Comparison of ENCODE assay signal across 23 cellular contexts in genomic region chr1:86470859-86471258, GRCh38. TPM values are rescaled to one million over a fixed set of nuclear protein-coding genes. Genes with fewer than 3 reads are reported as not detected.
DNase-seq lines count a peak whose midpoint lies in the region; ATAC-seq and TF ChIP-seq lines count a peak whose summit lies in the region.
"Had no signal": no experiment of that assay in that cellular context is flagged by ENCODE, and none has a peak within 500 bp of the region (broad histone marks: within the 10 kb centered on the region; RNA-seq: fewer than 3 reads in every experiment).

No MANE protein-coding gene starts in this region.

- H3K9me3 Mint-ChIP-seq in activated B cell treated with CpG ODN at 0.5 μM for 24 hours, result no peaks in the 10 kb centered on the region
- H3K9me3 Mint-ChIP-seq: activated CD4-positive, alpha-beta memory T cell treated with anti-CD3 and anti-CD28 coated beads, Interleukin-2, amount 10 ng/mL, durations not matched to agents 7 days and 5 days; activated naive CD8-positive, alpha-beta T cell treated with anti-CD3 and anti-CD28 coated beads, Interleukin-2, amount 10 ng/mL, durations not matched to agents 7 days and 5 days; activated T-cell treated with anti-CD3 and anti-CD28 coated beads, Interleukin-2, amount 50 U/mL, for 72 hours; CD8-positive, alpha-beta T cell; T-cell had no signal

- no peak overlapping the region for H3K4me3 ChIP-seq in GM12864 (ENCODE audit: low read depth, low read length)
- no peak overlapping the region for H3K4me3 ChIP-seq in osteoblast (ENCODE audit: insufficient read depth, low read length)
- H3K4me3 ChIP-seq: mucosa of descending colon had no signal

- H3K9me3 ChIP-seq in osteoblast (ENCODE audit: low read depth, low read length), result no peaks in the 10 kb centered on the region
- H3K9me3 ChIP-seq: mucosa of descending colon had no signal

- peaks cover 6% of the 10 kb centered on the region for H3K4me1 ChIP-seq in osteoblast (ENCODE audit: insufficient read depth, low read length)

- TF ChIP-seq CTCF in GM12864 (IDR thresholded peaks at IDR 0.05; ENCODE audit: low read depth, low read length, missing control alignments), result no peak
- TF ChIP-seq CTCF in activated B cell treated with CpG ODN at 0.5 μM for 24 hours (IDR thresholded peaks at IDR 0.05), result no peak
- TF ChIP-seq CTCF in osteoblast (IDR thresholded peaks at IDR 0.05; ENCODE audit: extremely low read depth, low read depth, low read length), result no peak

- POLR2A ChIA-PET in activated B cell treated with CpG ODN at 0.5 μM for 24 hours (lab: Charles Lee), result interaction anchor here (0.6 kb wide), 1 partner anchor 420 kb away, joined by 3 read pairs; no protein-coding TSS in a partner anchor

- peak overlapping the region; percentile 6 for H3K27ac Mint-ChIP-seq in activated B cell treated with CpG ODN at 0.5 μM for 24 hours
- H3K27ac Mint-ChIP-seq: activated CD4-positive, alpha-beta memory T cell treated with anti-CD3 and anti-CD28 coated beads, Interleukin-2, amount 10 ng/mL, durations not matched to agents 7 days and 5 days; activated naive CD8-positive, alpha-beta T cell treated with anti-CD3 and anti-CD28 coated beads, Interleukin-2, amount 10 ng/mL, durations not matched to agents 7 days and 5 days; activated T-cell treated with anti-CD3 and anti-CD28 coated beads, Interleukin-2, amount 50 U/mL, for 72 hours; CD8-positive, alpha-beta T cell; T-cell had no signal

- peak; percentile 46 for ATAC-seq in GM19328 (IDR thresholded peaks at IDR 0.05; ENCODE audit: unreplicated experiment)
- ATAC-seq in HG02852 (IDR thresholded peaks at IDR 0.05; ENCODE audit: unreplicated experiment), result peak; percentile 60
- ATAC-seq in activated B cell treated with CpG ODN at 0.5 μM for 24 hours (ENCODE audit: low read depth), result peak; percentile 56
- no peak for ATAC-seq in Right ventricle myocardium inferior
- ATAC-seq: activated T-cell treated with anti-CD3 and anti-CD28 coated beads, Interleukin-2, amount 50 U/mL, for 72 hours; CD8-positive, alpha-beta T cell; left colon; mucosa of descending colon; right cardiac atrium; T-cell had no signal

- H3K4me3 Mint-ChIP-seq in activated B cell treated with CpG ODN at 0.5 μM for 24 hours, result no peak overlapping the region
- H3K4me3 Mint-ChIP-seq: activated CD4-positive, alpha-beta memory T cell treated with anti-CD3 and anti-CD28 coated beads, Interleukin-2, amount 10 ng/mL, durations not matched to agents 7 days and 5 days; activated naive CD8-positive, alpha-beta T cell treated with anti-CD3 and anti-CD28 coated beads, Interleukin-2, amount 10 ng/mL, durations not matched to agents 7 days and 5 days; activated T-cell treated with anti-CD3 and anti-CD28 coated beads, Interleukin-2, amount 50 U/mL, for 72 hours; CD8-positive, alpha-beta T cell; T-cell had no signal

- no peaks in the 10 kb centered on the region for H3K27me3 ChIP-seq in osteoblast (ENCODE audit: insufficient read depth, low read length)

- peak; percentile 8 for DNase-seq in GM12864 (ENCODE audit: low read depth)
- DNase-seq in activated B cell treated with CpG ODN at 0.5 μM for 24 hours, result no peak
- DNase-seq in osteoblast (ENCODE audit: insufficient read length, low spot score, missing footprints), result no peak
- no peak for DNase-seq in CD1c-positive myeloid dendritic cell (ENCODE audit: extremely low spot score)
- no peak for DNase-seq in Right ventricle myocardium inferior (ENCODE audit: missing footprints)
- no peak for DNase-seq in stimulated activated CD8-positive, alpha-beta memory T cell treated with anti-CD3 and anti-CD28 coated beads, Interleukin-4, amount 100 ng/mL, for 48 hours
- DNase-seq: activated CD4-positive, alpha-beta memory T cell treated with anti-CD3 and anti-CD28 coated beads, Interleukin-2, amount 10 ng/mL, durations not matched to agents 7 days and 5 days; activated naive CD8-positive, alpha-beta T cell treated with anti-CD3 and anti-CD28 coated beads, Interleukin-2, amount 10 ng/mL, durations not matched to agents 7 days and 5 days; activated T-cell treated with anti-CD3 and anti-CD28 coated beads, Interleukin-2, amount 50 U/mL, for 72 hours; CD8-positive, alpha-beta T cell; DMS79; left colon; mucosa of descending colon; NCI-H1694 treated with DMSO at 0.1 percent for 48 hours; NCI-H345; NK-92 treated with Interleukin-12 subunit alpha and Interleukin-12 subunit beta, amount 100 ng/mL, for 24 hours; right cardiac atrium; T-cell had no signal

- CTCF ChIA-PET in activated B cell treated with CpG ODN at 0.5 μM for 24 hours (lab: Charles Lee), result no interaction called here

- H3K27me3 Mint-ChIP-seq in activated B cell treated with CpG ODN at 0.5 μM for 24 hours, result peaks cover 18% of the 10 kb centered on the region

- H2AFZ ChIP-seq in osteoblast (ENCODE audit: low read length), result no peak overlapping the region

- H3K27ac ChIP-seq in osteoblast (ENCODE audit: low read depth, low read length), result no peak overlapping the region
- H3K27ac ChIP-seq: epithelial cell of prostate, VCaP had no signal

- intact Hi-C loops in activated B cell treated with CpG ODN at 0.5 μM for 24 hours (cut with micrococcal nuclease) (loop anchor here (5.0 to 10.0 kb wide), 2 partner anchors 216 to 614 kb away; no protein-coding TSS in a partner anchor), Right ventricle myocardium inferior (cut with DNase I) (loop anchor here (5.0 to 10.0 kb wide), 2 partner anchors 36 to 214 kb away; no protein-coding TSS in a partner anchor)

- no peaks in the 10 kb centered on the region for H4K20me1 ChIP-seq in osteoblast (ENCODE audit: insufficient read depth, low read length)

- H3K36me3 ChIP-seq in osteoblast (ENCODE audit: insufficient read depth, low read length), result no peaks in the 10 kb centered on the region

- H3K4me1 Mint-ChIP-seq in activated B cell treated with CpG ODN at 0.5 μM for 24 hours, result peaks cover 6% of the 10 kb centered on the region
- H3K4me1 Mint-ChIP-seq: activated CD4-positive, alpha-beta memory T cell treated with anti-CD3 and anti-CD28 coated beads, Interleukin-2, amount 10 ng/mL, durations not matched to agents 7 days and 5 days; activated naive CD8-positive, alpha-beta T cell treated with anti-CD3 and anti-CD28 coated beads, Interleukin-2, amount 10 ng/mL, durations not matched to agents 7 days and 5 days had no signal

- no peaks in the 10 kb centered on the region for H3K36me3 Mint-ChIP-seq in activated B cell treated with CpG ODN at 0.5 μM for 24 hours (ENCODE audit: low read depth)
- H3K36me3 Mint-ChIP-seq: activated naive CD8-positive, alpha-beta T cell treated with anti-CD3 and anti-CD28 coated beads, Interleukin-2, amount 10 ng/mL, durations not matched to agents 7 days and 5 days; CD8-positive, alpha-beta T cell; T-cell had no signal

- H3K4me2 ChIP-seq in osteoblast (ENCODE audit: insufficient read depth, low read length), result no peak overlapping the region

- no peaks in the 10 kb centered on the region for H3K79me2 ChIP-seq in osteoblast (ENCODE audit: insufficient read depth, low read length)

RNA-seq across cellular contexts. Expression of gene CLCA1, which starts 2.1 kb away (rescaled TPM):
- not detected in 2 replicates for total RNA-seq in activated B cell treated with CpG ODN at 0.5 μM for 24 hours
- total RNA-seq in osteoblast, result not detected in 2 replicates
- not detected for total RNA-seq in Right ventricle myocardium inferior
- total RNA-seq: activated CD4-positive, alpha-beta memory T cell treated with anti-CD3 and anti-CD28 coated beads, Interleukin-2, amount 10 ng/mL, durations not matched to agents 7 days and 5 days; activated naive CD8-positive, alpha-beta T cell treated with anti-CD3 and anti-CD28 coated beads, Interleukin-2, amount 10 ng/mL, durations not matched to agents 7 days and 5 days; activated T-cell treated with anti-CD3 and anti-CD28 coated beads, Interleukin-2, amount 50 U/mL, for 72 hours; CD8-positive, alpha-beta T cell; frontal cortex; right cardiac atrium had no signal

RNA-seq across cellular contexts. Expression of gene CLCA2, which starts 46.9 kb away (rescaled TPM):
- total RNA-seq in activated B cell treated with CpG ODN at 0.5 μM for 24 hours (not detected in 2 replicates), osteoblast (2.2 and 5.3 TPM in 2 replicates), Right ventricle myocardium inferior (0.05 TPM)
- total RNA-seq: activated CD4-positive, alpha-beta memory T cell treated with anti-CD3 and anti-CD28 coated beads, Interleukin-2, amount 10 ng/mL, durations not matched to agents 7 days and 5 days; activated naive CD8-positive, alpha-beta T cell treated with anti-CD3 and anti-CD28 coated beads, Interleukin-2, amount 10 ng/mL, durations not matched to agents 7 days and 5 days; activated T-cell treated with anti-CD3 and anti-CD28 coated beads, Interleukin-2, amount 50 U/mL, for 72 hours; CD8-positive, alpha-beta T cell; frontal cortex; right cardiac atrium; T-cell had no signal
